Comparison of ENCODE assay signal across 2 cellular contexts in genomic region chr10:33801705-33802104, GRCh38.
TF ChIP-seq lines count a peak whose summit lies in the region.

No MANE protein-coding gene starts in this region.

TF ChIP-seq in A549, 52 proteins besides CTCF, POLR2A, EP300 and RAD21 (continued from another document):
- TF ChIP-seq JUNB (IDR thresholded peaks at IDR 0.05) (peak; percentile 58; the same call in 1 of the 2 replicates), HES2 (IDR thresholded peaks at IDR 0.05) (no peak), JUN (IDR thresholded peaks at IDR 0.05) (no peak), FOSL2 (IDR thresholded peaks at IDR 0.05) (no peak; the same call in 1 of the 2 replicates), FOSL2 (CRISPR knock-in tag; IDR thresholded peaks at IDR 0.05) (peak; percentile 42; the same call in 1 of the 2 replicates), FOSB (CRISPR knock-in tag; IDR thresholded peaks at IDR 0.05) (no peak), POLR2AphosphoS2 (conservative IDR thresholded peaks at IDR 0.05; ENCODE audit: low read length) (no peak), PBX3 (IDR thresholded peaks at IDR 0.05) (peak; percentile 39; the same call in 1 of the 2 replicates), MAFK (IDR thresholded peaks at IDR 0.05; ENCODE audit: partially characterized antibody) (no peak)
TF ChIP-seq in A549: peak in this region for 5.

TF ChIP-seq in HepG2, 621 proteins besides CTCF, POLR2A, EP300 and RAD21 (continued from another document):
- TF ChIP-seq CEBPB (IDR thresholded peaks at IDR 0.05; ENCODE audit: borderline replicate concordance, low read depth, low read length) (peak; percentile 50; the same call in 1 of the 2 replicates), TEAD3 (CRISPR knock-in tag; optimal IDR thresholded peaks at IDR 0.05; ENCODE audit: borderline replicate concordance) (peak; percentile 97), ARID5B (CRISPR knock-in tag; IDR thresholded peaks at IDR 0.05) (peak; percentile 62), CERS6 (CRISPR knock-in tag; IDR thresholded peaks at IDR 0.05) (no peak), JUN (CRISPR knock-in tag; IDR thresholded peaks at IDR 0.05) (peak; percentile 90), ZMYM4 (CRISPR knock-in tag; IDR thresholded peaks at IDR 0.05) (peak; percentile 52), SETDB1 (CRISPR knock-in tag; IDR thresholded peaks at IDR 0.05; ENCODE audit: borderline replicate concordance) (no peak), SATB2 (CRISPR knock-in tag; IDR thresholded peaks at IDR 0.05) (no peak), HMG20A (CRISPR knock-in tag; IDR thresholded peaks at IDR 0.05; ENCODE audit: borderline replicate concordance) (peak; percentile 34; the same call in 1 of the 2 replicates), SAP130 (CRISPR knock-in tag; IDR thresholded peaks at IDR 0.05; ENCODE audit: low read depth) (0 out of 2 replicates have a peak, but pooled peaks have one; percentile 23), HOXA7 (CRISPR knock-in tag; IDR thresholded peaks at IDR 0.05) (no peak), TFE3 (CRISPR knock-in tag; IDR thresholded peaks at IDR 0.05) (no peak), POGK (CRISPR knock-in tag; conservative IDR thresholded peaks at IDR 0.05) (0 out of 2 replicates have a peak, but pooled peaks have one; percentile 11), SOX6 (IDR thresholded peaks at IDR 0.05) (no peak), SOX6 (CRISPR knock-in tag; IDR thresholded peaks at IDR 0.05) (no peak), FOXA1 (IDR thresholded peaks at IDR 0.05) (no peak), FOXA1 (CRISPR knock-in tag; IDR thresholded peaks at IDR 0.05) (peak; percentile 81), ATF2 (CRISPR knock-in tag; IDR thresholded peaks at IDR 0.05) (peak; percentile 90), ZSCAN9 (CRISPR knock-in tag; IDR thresholded peaks at IDR 0.05; ENCODE audit: borderline replicate concordance) (peak; percentile 23; the same call in 1 of the 2 replicates), PRDM15 (CRISPR knock-in tag; IDR thresholded peaks at IDR 0.05) (peak; percentile 82), FOSL2 (CRISPR knock-in tag; IDR thresholded peaks at IDR 0.05) (peak; percentile 83), PBX2 (CRISPR knock-in tag; IDR thresholded peaks at IDR 0.05) (peak; percentile 79), EHMT2 (IDR thresholded peaks at IDR 0.05; ENCODE audit: borderline replicate concordance, low read depth, low read length) (peak; percentile 58; the same call in 1 of the 2 replicates), AHDC1 (CRISPR knock-in tag; IDR thresholded peaks at IDR 0.05; ENCODE audit: borderline replicate concordance) (0 out of 2 replicates have a peak, but pooled peaks have one; percentile 26), SP4 (CRISPR knock-in tag; IDR thresholded peaks at IDR 0.05) (no peak), NFE2L2 (IDR thresholded peaks at IDR 0.05; ENCODE audit: low read length) (no peak), ZNF296 (CRISPR knock-in tag; conservative IDR thresholded peaks at IDR 0.05) (no peak), IRF1 (CRISPR knock-in tag; IDR thresholded peaks at IDR 0.05; ENCODE audit: low read depth) (no peak), ZNF121 (CRISPR knock-in tag; IDR thresholded peaks at IDR 0.05) (no peak), SOX13 (IDR thresholded peaks at IDR 0.05) (no peak), SOX13 (CRISPR knock-in tag; conservative IDR thresholded peaks at IDR 0.05 in 1 of 2, IDR thresholded peaks at IDR 0.05 in 1 of 2) (no peak; a peak in 1 of 4 replicates), ZNF432 (CRISPR knock-in tag; IDR thresholded peaks at IDR 0.05; ENCODE audit: borderline replicate concordance) (no peak), HNRNPK (IDR thresholded peaks at IDR 0.05; ENCODE audit: low read depth, low read length, poor library complexity, severe bottlenecking) (no peak)
